In the genomic region with DNA sequence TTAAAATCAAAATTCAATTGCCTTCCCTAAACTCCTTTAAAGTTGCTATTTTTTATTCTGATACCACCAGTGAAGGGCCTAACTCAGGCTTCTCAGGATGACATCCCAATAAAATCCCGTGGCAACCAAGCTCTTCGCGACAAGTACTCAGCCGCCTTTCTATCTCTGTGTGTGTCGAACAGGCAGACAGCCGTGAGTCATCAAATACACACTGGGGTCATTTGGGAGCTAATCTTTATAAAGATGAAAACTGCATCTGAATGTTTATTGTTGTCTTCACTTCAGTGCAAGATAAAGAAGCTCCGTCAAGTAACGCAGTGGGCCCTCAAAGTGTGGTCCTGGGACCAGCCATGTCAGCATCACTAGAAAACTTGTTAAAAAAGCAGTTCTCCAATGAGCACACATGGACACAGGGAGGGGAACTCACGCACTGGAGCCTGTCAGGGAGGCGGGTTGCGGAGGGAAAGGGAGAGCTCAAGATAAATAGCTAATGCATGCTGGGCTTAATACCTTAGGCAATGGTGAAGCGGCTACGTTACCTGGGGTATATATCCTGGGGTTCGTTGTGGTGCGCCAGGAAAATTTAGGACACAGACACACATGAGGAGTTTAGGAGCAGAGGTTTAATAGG, we compare ENCODE assay signal across 24 cellular contexts.
A peak's percentile ranks its signal among the peaks of the same experiment; 100 is the strongest.
DNase-seq lines count a peak whose midpoint lies in the region; ATAC-seq, FAIRE-seq and TF ChIP-seq lines count a peak whose summit lies in the region.
"Had no signal": no experiment of that assay in that cellular context is flagged by ENCODE, and none has a peak within 500 bp of the region (broad histone marks: within the 10 kb centered on the region; RNA-seq: fewer than 3 reads in every experiment).

No MANE protein-coding gene starts in this region.

- H3K36me3 ChIP-seq in astrocyte (ENCODE audit: insufficient read depth, low read length) (no peaks in the 10 kb centered on the region), left lung (no peaks in the 10 kb centered on the region)
- H3K36me3 ChIP-seq: left ventricle myocardium inferior, pancreas, SJCRH30, spleen, transverse colon had no signal

- H3K27me3 ChIP-seq in astrocyte (ENCODE audit: insufficient read depth, low read length) (no peaks in the 10 kb centered on the region), left lung (no peaks in the 10 kb centered on the region)
- H3K27me3 ChIP-seq: pancreas, SJCRH30, transverse colon had no signal

- peaks cover 2% of the 10 kb centered on the region for H3K9me3 Mint-ChIP-seq in astrocyte (ENCODE audit: unreplicated experiment)
- H3K9me3 Mint-ChIP-seq: CD4-positive, alpha-beta T cell; T-helper 2 cell treated with Interferon-gamma antibody and Interleukin-4, amounts not matched to agents 5 μg/mL and 100 μg/mL, for 36 hours had no signal

- H3K27ac Mint-ChIP-seq in astrocyte (ENCODE audit: unreplicated experiment) = no peak overlapping the region
- H3K27ac Mint-ChIP-seq: CD4-positive, alpha-beta T cell; stimulated activated naive B cell treated with anti-CD40 and anti-IgM and Interleukin-4, amounts not matched to agents 10 μg/mL and 1 μg/mL and 100 μg/mL, for 72 hours; T-helper 2 cell treated with Interferon-gamma antibody and Interleukin-4, amounts not matched to agents 5 μg/mL and 100 μg/mL, for 36 hours had no signal

- H3K36me3 Mint-ChIP-seq in astrocyte (ENCODE audit: low read depth, unreplicated experiment) = peaks cover 2% of the 10 kb centered on the region
- H3K36me3 Mint-ChIP-seq: stimulated activated naive B cell treated with anti-CD40 and anti-IgM and Interleukin-4, amounts not matched to agents 10 μg/mL and 1 μg/mL and 100 μg/mL, for 72 hours had no signal

- no peak overlapping the region for H3K9ac ChIP-seq in astrocyte (ENCODE audit: low read length)

- H3K27me3 Mint-ChIP-seq in astrocyte (ENCODE audit: low read depth, unreplicated experiment) = no peaks in the 10 kb centered on the region
- H3K27me3 Mint-ChIP-seq: CD4-positive, alpha-beta T cell; stimulated activated naive B cell treated with anti-CD40 and anti-IgM and Interleukin-4, amounts not matched to agents 10 μg/mL and 1 μg/mL and 100 μg/mL, for 72 hours had no signal

- H3K4me2 ChIP-seq in astrocyte (ENCODE audit: low read length) = peak overlapping the region; percentile 2

- H4K20me1 ChIP-seq in astrocyte (ENCODE audit: insufficient read depth, low read length) = no peaks in the 10 kb centered on the region

- H3K4me1 ChIP-seq in astrocyte (ENCODE audit: insufficient read depth, low read length) (peaks cover 8% of the 10 kb centered on the region), left lung (peaks cover 5 to 22% of the 10 kb centered on the region in 2 donors)
- H3K4me1 ChIP-seq: SJCRH30 had no signal

- H3K4me3 ChIP-seq in astrocyte (ENCODE audit: insufficient read depth, low read depth, low read length) (no peak overlapping the region), left lung (no peak overlapping the region)
- H3K4me3 ChIP-seq: GM12878, left ventricle myocardium inferior, pancreas, SJCRH30, spleen, transverse colon had no signal

- DNase-seq in NCI-H1436 (lab: John Stamatoyannopoulos, UW) (peak; percentile 42), NCI-H1436 treated with DMSO at 0.1 percent for 48 hours (lab: John Stamatoyannopoulos, UW) (no peak), NCI-H510A (lab: John Stamatoyannopoulos, UW) (peak; percentile 43), astrocyte (ENCODE audit: low read depth) (peak; percentile 31), urothelium cell line (ENCODE audit: low spot score) (peak; percentile 10), left lung (no peak), kidney glomerular epithelial cell (lab: John Stamatoyannopoulos, UW) (no peak)
- DNase-seq: activated CD4-positive, alpha-beta T cell treated with anti-CD3 and anti-CD28 coated beads for 1 hour; activated effector memory CD4-positive, alpha-beta T cell treated with Interleukin-2 at 50 U/mL for 16 hours; amniotic stem cell; CD4-positive, alpha-beta T cell; left ventricle myocardium inferior; NCI-H187 treated with DMSO at 0.1 percent for 48 hours; pancreas; SJCRH30; spleen; stimulated activated naive B cell treated with anti-CD40 and anti-IgM and Interleukin-4, amounts not matched to agents 10 μg/mL and 1 μg/mL and 100 μg/mL, for 72 hours; transverse colon had no signal

- intact Hi-C loops in left lung (cut with DNase I) = no loop called here

- peaks cover 9% of the 10 kb centered on the region for H3K4me1 Mint-ChIP-seq in astrocyte (ENCODE audit: low read depth, unreplicated experiment)

- ATAC-seq in left lung (no peak), GM21526 (IDR thresholded peaks at IDR 0.05; ENCODE audit: low FRiP score, unreplicated experiment) (no peak)
- ATAC-seq: GM12878; pancreas; stimulated activated naive B cell treated with anti-CD40 and anti-IgM and Interleukin-4, amounts not matched to agents 10 μg/mL and 1 μg/mL and 100 μg/mL, for 72 hours had no signal

- no peaks in the 10 kb centered on the region for H3K79me2 ChIP-seq in astrocyte (ENCODE audit: insufficient read depth, low read length)

- H3K4me3 Mint-ChIP-seq in astrocyte (ENCODE audit: unreplicated experiment) = no peak overlapping the region
- H3K4me3 Mint-ChIP-seq: CD4-positive, alpha-beta T cell; stimulated activated naive B cell treated with anti-CD40 and anti-IgM and Interleukin-4, amounts not matched to agents 10 μg/mL and 1 μg/mL and 100 μg/mL, for 72 hours; T-helper 2 cell treated with Interferon-gamma antibody and Interleukin-4, amounts not matched to agents 5 μg/mL and 100 μg/mL, for 36 hours had no signal

- H3K9me3 ChIP-seq in astrocyte (ENCODE audit: insufficient read depth, low read depth, low read length) (no peaks in the 10 kb centered on the region), left lung (no peaks in the 10 kb centered on the region)
- H3K9me3 ChIP-seq: left ventricle myocardium inferior, pancreas, SJCRH30, spleen, transverse colon had no signal

- no peak for FAIRE-seq in astrocyte (lab: Jason Lieb, UNC)
- FAIRE-seq in urothelium cell line (lab: Jason Lieb, UNC) = no peak
- FAIRE-seq: endometrium, G401.6, GM12878, H54, pancreas had no signal

- no peak overlapping the region for H3K27ac ChIP-seq in astrocyte (ENCODE audit: low read depth, low read length)
- no peak overlapping the region for H3K27ac ChIP-seq in left lung
- H3K27ac ChIP-seq: left ventricle myocardium inferior, pancreas, SJCRH30, spleen, transverse colon had no signal

- TF ChIP-seq CTCF in astrocyte (IDR thresholded peaks at IDR 0.05; ENCODE audit: insufficient read depth, low read depth, low read length) = no peak
- TF ChIP-seq CTCF in left lung (IDR thresholded peaks at IDR 0.05) = no peak

- no peak overlapping the region for H2AFZ ChIP-seq in astrocyte (ENCODE audit: low read depth, low read length)

Comparison
In these comparisons a context has a peak if more than half of its experiments do, and no peak if none do; other contexts are left out.
1. DNase-seq: peak in NCI-H1436 (single experiment), NCI-H510A (single experiment), astrocyte (single experiment) and urothelium cell line (single experiment); none in NCI-H1436 treated with DMSO at 0.1 percent for 48 hours (single experiment), left lung (0 of 2) and kidney glomerular epithelial cell (single experiment).